1 cellular context compared by ENCODE assay signal in genomic region chr9:98485706-98486105, GRCh38.
TF ChIP-seq lines count a peak whose summit lies in the region.

No MANE protein-coding gene starts in this region.

TF ChIP-seq in IMR-90, 13 proteins besides CTCF, POLR2A, EP300 and RAD21 (continued from another document):
- TF ChIP-seq MXI1 (IDR thresholded peaks at IDR 0.05; ENCODE audit: borderline replicate concordance, low read depth, low read length) (no peak), MAFK (IDR thresholded peaks at IDR 0.05; ENCODE audit: low read depth, low read length) (no peak)
